1 cellular context compared by ENCODE assay signal in the genomic region with DNA sequence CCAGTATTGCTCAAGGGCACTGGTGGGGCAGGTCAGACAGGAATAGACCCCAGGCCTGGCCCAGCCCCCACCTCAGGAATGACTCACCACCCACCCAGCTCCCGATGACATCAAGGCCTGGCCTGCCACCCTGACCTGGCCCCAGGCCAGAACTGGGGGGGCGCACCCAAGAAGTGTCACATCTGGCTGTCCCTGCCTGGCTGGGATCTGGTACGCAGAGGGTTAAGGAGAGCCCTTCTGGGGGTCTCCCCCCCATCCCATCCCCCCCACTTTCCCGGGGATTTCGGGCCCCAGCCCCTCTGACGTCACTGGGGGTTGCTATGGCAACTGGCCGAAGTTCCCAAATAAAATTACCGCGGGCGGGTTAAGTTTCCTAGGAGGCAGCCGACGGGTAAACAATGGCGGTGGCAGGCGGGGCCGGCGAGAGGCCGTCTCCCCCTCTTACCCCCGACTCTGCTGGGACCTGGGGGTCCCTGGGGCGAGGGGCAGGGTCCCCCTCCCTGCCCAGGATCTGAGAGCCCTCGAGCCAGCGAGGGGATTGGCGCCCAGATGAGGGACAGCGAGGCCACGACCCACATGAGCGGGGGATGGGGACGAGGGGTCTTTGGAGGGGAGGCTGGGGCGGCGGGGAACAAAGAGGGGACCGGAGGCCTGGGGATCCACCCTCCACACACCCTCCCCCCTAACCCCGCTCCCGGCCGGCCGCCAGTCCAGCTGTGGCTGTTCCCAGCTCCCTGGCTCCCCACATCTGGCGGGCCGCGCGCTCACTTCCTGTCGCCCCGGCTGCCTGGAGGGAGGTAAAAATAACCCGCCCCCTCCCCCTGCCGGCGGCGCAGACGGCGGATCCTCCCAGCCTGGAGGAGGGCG.
TF ChIP-seq lines count a peak whose summit lies in the region.

No MANE protein-coding gene starts in this region.

TF ChIP-seq in K562, 482 proteins besides CTCF, POLR2A, EP300 and RAD21 (continued from another document and continues in another):
- TF ChIP-seq MYC (IDR thresholded peaks at IDR 0.05; ENCODE audit: low read depth, low read length): peak; percentile 64; the same call in 1 of the 2 replicates
- no peak for TF ChIP-seq MYC (CRISPR knock-in tag; IDR thresholded peaks at IDR 0.05; ENCODE audit: borderline replicate concordance, low read depth)
- no peak for TF ChIP-seq FUS (optimal IDR thresholded peaks at IDR 0.05; ENCODE audit: low read depth, low read length)
- no peak; the same call in 1 of the 2 replicates for TF ChIP-seq GTF2F1 (IDR thresholded peaks at IDR 0.05; ENCODE audit: low read depth, low read length)
- no peak for TF ChIP-seq XRCC3 (IDR thresholded peaks at IDR 0.05)
- no peak for TF ChIP-seq SAFB (IDR thresholded peaks at IDR 0.05; ENCODE audit: borderline replicate concordance, low read depth, low read length)
- TF ChIP-seq MBD2 (IDR thresholded peaks at IDR 0.05; ENCODE audit: borderline replicate concordance, low read depth): peak; percentile 62
- no peak for TF ChIP-seq CHCHD3 (CRISPR knock-in tag; IDR thresholded peaks at IDR 0.05)
- TF ChIP-seq ZNF408 (CRISPR knock-in tag; IDR thresholded peaks at IDR 0.05; ENCODE audit: low read depth): no peak
- 0 out of 4 replicates have a peak, but pooled peaks of 1 of the 2 experiments have one; percentile 41 for TF ChIP-seq SRF (CRISPR knock-in tag; IDR thresholded peaks at IDR 0.05)
- TF ChIP-seq ZNF79 (CRISPR knock-in tag; IDR thresholded peaks at IDR 0.05; ENCODE audit: low read depth): no peak
- TF ChIP-seq ARID2 (IDR thresholded peaks at IDR 0.05): no peak
- no peak for TF ChIP-seq POLR2AphosphoS2 (IDR thresholded peaks at IDR 0.05; ENCODE audit: low read length)
- no peak for TF ChIP-seq ZNF644 (tag; IDR thresholded peaks at IDR 0.05; ENCODE audit: low read depth)
- peak; percentile 55 to 61; a peak in 2 of 4 replicates for TF ChIP-seq NRF1 (conservative IDR thresholded peaks at IDR 0.05 in 1 of 2, IDR thresholded peaks at IDR 0.05 in 1 of 2)
- no peak for TF ChIP-seq KLF13 (tag; IDR thresholded peaks at IDR 0.05; ENCODE audit: borderline replicate concordance, low read depth)
- no peak for TF ChIP-seq CC2D1A (IDR thresholded peaks at IDR 0.05)
- no peak for TF ChIP-seq RBM17 (IDR thresholded peaks at IDR 0.05; ENCODE audit: borderline replicate concordance, low read depth, low read length)
- no peak for TF ChIP-seq ZFP36 (IDR thresholded peaks at IDR 0.05; ENCODE audit: low read depth, low read length, partially characterized antibody)
- peak; percentile 72 for TF ChIP-seq HNRNPLL (IDR thresholded peaks at IDR 0.05; ENCODE audit: low read depth, low read length, poor library complexity, severe bottlenecking)
- TF ChIP-seq TEAD4 (IDR thresholded peaks at IDR 0.05; ENCODE audit: low read length): no peak; the same call in 1 of the 2 replicates
- no peak for TF ChIP-seq TEAD4 (CRISPR knock-in tag; IDR thresholded peaks at IDR 0.05; ENCODE audit: borderline replicate concordance)
- no peak for TF ChIP-seq EHMT2 (IDR thresholded peaks at IDR 0.05)
- no peak for TF ChIP-seq HIVEP1 (CRISPR knock-in tag; IDR thresholded peaks at IDR 0.05)
- TF ChIP-seq STAT6 (CRISPR knock-in tag; IDR thresholded peaks at IDR 0.05): no peak
- TF ChIP-seq ZNF184 (CRISPR knock-in tag; IDR thresholded peaks at IDR 0.05): no peak
- peak; percentile 84 for TF ChIP-seq KDM5B (IDR thresholded peaks at IDR 0.05; ENCODE audit: insufficient replicate concordance, low read depth, low read length)
- peak; percentile 86 for TF ChIP-seq MTA3 (IDR thresholded peaks at IDR 0.05; ENCODE audit: borderline replicate concordance)
- TF ChIP-seq KLF6 (CRISPR knock-in tag; IDR thresholded peaks at IDR 0.05; ENCODE audit: borderline replicate concordance): no peak
- TF ChIP-seq U2AF2 (optimal IDR thresholded peaks at IDR 0.05; ENCODE audit: low read depth, low read length): no peak
- TF ChIP-seq PCBP2 (IDR thresholded peaks at IDR 0.05; ENCODE audit: low read depth, low read length, poor library complexity, severe bottlenecking): no peak
- no peak for TF ChIP-seq NCOA2 (IDR thresholded peaks at IDR 0.05; ENCODE audit: partially characterized antibody in 2 of 2)
- no peak for TF ChIP-seq ZC3H11A (IDR thresholded peaks at IDR 0.05; ENCODE audit: low read depth, low read length)
- TF ChIP-seq ZNF41 (CRISPR knock-in tag; conservative IDR thresholded peaks at IDR 0.05): no peak
- TF ChIP-seq SIX5 (IDR thresholded peaks at IDR 0.05; ENCODE audit: borderline replicate concordance in 1 of 2, insufficient read depth in 1 of 2, low read depth in 1 of 2, low read length in 2 of 2): no peak
- no peak for TF ChIP-seq ZBED1 (IDR thresholded peaks at IDR 0.05)
- no peak for TF ChIP-seq TAF15 (IDR thresholded peaks at IDR 0.05; ENCODE audit: low read depth, low read length)
- no peak for TF ChIP-seq CEBPB (tag; IDR thresholded peaks at IDR 0.05)
- no peak for TF ChIP-seq DNMT1 (IDR thresholded peaks at IDR 0.05)
- TF ChIP-seq ZNF696 (CRISPR knock-in tag; conservative IDR thresholded peaks at IDR 0.05): no peak
- no peak for TF ChIP-seq SOX6 (IDR thresholded peaks at IDR 0.05)
- TF ChIP-seq DIDO1 (tag; IDR thresholded peaks at IDR 0.05; ENCODE audit: low read depth): no peak
- TF ChIP-seq, protein P1, sequence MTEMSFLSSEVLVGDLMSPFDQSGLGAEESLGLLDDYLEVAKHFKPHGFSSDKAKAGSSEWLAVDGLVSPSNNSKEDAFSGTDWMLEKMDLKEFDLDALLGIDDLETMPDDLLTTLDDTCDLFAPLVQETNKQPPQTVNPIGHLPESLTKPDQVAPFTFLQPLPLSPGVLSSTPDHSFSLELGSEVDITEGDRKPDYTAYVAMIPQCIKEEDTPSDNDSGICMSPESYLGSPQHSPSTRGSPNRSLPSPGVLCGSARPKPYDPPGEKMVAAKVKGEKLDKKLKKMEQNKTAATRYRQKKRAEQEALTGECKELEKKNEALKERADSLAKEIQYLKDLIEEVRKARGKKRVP (CRISPR knock-in tag; IDR thresholded peaks at IDR 0.05): no peak
- TF ChIP-seq, protein P2, sequence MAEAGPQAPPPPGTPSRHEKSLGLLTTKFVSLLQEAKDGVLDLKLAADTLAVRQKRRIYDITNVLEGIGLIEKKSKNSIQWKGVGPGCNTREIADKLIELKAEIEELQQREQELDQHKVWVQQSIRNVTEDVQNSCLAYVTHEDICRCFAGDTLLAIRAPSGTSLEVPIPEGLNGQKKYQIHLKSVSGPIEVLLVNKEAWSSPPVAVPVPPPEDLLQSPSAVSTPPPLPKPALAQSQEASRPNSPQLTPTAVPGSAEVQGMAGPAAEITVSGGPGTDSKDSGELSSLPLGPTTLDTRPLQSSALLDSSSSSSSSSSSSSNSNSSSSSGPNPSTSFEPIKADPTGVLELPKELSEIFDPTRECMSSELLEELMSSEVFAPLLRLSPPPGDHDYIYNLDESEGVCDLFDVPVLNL (CRISPR knock-in tag; IDR thresholded peaks at IDR 0.05; ENCODE audit: low read depth): no peak
- TF ChIP-seq POLR3G (IDR thresholded peaks at IDR 0.05; ENCODE audit: extremely low read depth, insufficient read length, insufficient replicate concordance): no peak
- peak; percentile 25 to 57; a peak in 2 of 4 replicates for TF ChIP-seq TRIM24 (IDR thresholded peaks at IDR 0.05)
- TF ChIP-seq PTBP1 (IDR thresholded peaks at IDR 0.05; ENCODE audit: low read depth, low read length): no peak
- TF ChIP-seq ZNF668 (CRISPR knock-in tag; IDR thresholded peaks at IDR 0.05): no peak
- peak; percentile 45 for TF ChIP-seq RBBP5 (IDR thresholded peaks at IDR 0.05; ENCODE audit: borderline replicate concordance, insufficient read depth, low read length, poor library complexity, severe bottlenecking)
- TF ChIP-seq MEF2A (IDR thresholded peaks at IDR 0.05; ENCODE audit: control insufficient read depth, low read depth, low read length): peak; percentile 91
- no peak for TF ChIP-seq ZNF707 (CRISPR knock-in tag; conservative IDR thresholded peaks at IDR 0.05)
- TF ChIP-seq ZNF76 (CRISPR knock-in tag; IDR thresholded peaks at IDR 0.05; ENCODE audit: borderline replicate concordance): no peak
- TF ChIP-seq, protein P3, sequence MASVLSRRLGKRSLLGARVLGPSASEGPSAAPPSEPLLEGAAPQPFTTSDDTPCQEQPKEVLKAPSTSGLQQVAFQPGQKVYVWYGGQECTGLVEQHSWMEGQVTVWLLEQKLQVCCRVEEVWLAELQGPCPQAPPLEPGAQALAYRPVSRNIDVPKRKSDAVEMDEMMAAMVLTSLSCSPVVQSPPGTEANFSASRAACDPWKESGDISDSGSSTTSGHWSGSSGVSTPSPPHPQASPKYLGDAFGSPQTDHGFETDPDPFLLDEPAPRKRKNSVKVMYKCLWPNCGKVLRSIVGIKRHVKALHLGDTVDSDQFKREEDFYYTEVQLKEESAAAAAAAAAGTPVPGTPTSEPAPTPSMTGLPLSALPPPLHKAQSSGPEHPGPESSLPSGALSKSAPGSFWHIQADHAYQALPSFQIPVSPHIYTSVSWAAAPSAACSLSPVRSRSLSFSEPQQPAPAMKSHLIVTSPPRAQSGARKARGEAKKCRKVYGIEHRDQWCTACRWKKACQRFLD (CRISPR knock-in tag; IDR thresholded peaks at IDR 0.05): peak; percentile 84
- TF ChIP-seq ZNF134 (CRISPR knock-in tag; conservative IDR thresholded peaks at IDR 0.05): no peak
- peak; percentile 71 for TF ChIP-seq CBFA2T3 (IDR thresholded peaks at IDR 0.05)
- TF ChIP-seq SMC3 (conservative IDR thresholded peaks at IDR 0.05; ENCODE audit: insufficient read depth, low read depth, low read length): 0 out of 2 replicates have a peak, but pooled peaks have one; percentile 6
- no peak for TF ChIP-seq TCFL5 (CRISPR knock-in tag; conservative IDR thresholded peaks at IDR 0.05)
- TF ChIP-seq ATF3 (IDR thresholded peaks at IDR 0.05): peak; percentile 100
- TF ChIP-seq ATF3 (CRISPR knock-in tag; conservative IDR thresholded peaks at IDR 0.05): peak; percentile 99
- TF ChIP-seq ZNF445 (CRISPR knock-in tag; IDR thresholded peaks at IDR 0.05; ENCODE audit: low read depth): no peak
- TF ChIP-seq, protein P4, sequence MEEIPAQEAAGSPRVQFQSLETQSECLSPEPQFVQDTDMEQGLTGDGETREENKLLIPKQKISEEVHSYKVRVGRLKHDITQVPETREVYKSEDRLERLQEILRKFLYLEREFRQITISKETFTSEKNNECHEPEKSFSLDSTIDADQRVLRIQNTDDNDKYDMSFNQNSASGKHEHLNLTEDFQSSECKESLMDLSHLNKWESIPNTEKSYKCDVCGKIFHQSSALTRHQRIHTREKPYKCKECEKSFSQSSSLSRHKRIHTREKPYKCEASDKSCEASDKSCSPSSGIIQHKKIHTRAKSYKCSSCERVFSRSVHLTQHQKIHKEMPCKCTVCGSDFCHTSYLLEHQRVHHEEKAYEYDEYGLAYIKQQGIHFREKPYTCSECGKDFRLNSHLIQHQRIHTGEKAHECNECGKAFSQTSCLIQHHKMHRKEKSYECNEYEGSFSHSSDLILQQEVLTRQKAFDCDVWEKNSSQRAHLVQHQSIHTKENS (CRISPR knock-in tag; IDR thresholded peaks at IDR 0.05): no peak
- TF ChIP-seq GABPB2 (CRISPR knock-in tag; conservative IDR thresholded peaks at IDR 0.05): no peak
- TF ChIP-seq, protein P5, sequence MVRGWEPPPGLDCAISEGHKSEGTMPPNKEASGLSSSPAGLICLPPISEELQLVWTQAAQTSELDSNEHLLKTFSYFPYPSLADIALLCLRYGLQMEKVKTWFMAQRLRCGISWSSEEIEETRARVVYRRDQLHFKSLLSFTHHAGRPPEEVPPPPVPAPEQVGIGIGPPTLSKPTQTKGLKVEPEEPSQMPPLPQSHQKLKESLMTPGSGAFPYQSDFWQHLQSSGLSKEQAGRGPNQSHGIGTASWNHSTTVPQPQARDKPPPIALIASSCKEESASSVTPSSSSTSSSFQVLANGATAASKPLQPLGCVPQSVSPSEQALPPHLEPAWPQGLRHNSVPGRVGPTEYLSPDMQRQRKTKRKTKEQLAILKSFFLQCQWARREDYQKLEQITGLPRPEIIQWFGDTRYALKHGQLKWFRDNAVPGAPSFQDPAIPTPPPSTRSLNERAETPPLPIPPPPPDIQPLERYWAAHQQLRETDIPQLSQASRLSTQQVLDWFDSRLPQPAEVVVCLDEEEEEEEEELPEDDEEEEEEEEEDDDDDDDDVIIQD (CRISPR knock-in tag; IDR thresholded peaks at IDR 0.05): no peak
- no peak for TF ChIP-seq BCL6 (CRISPR knock-in tag; IDR thresholded peaks at IDR 0.05)
- no peak for TF ChIP-seq ZNF764 (CRISPR knock-in tag; IDR thresholded peaks at IDR 0.05; ENCODE audit: low read depth)
- no peak; the same call in 1 of the 2 replicates for TF ChIP-seq FOXJ3 (CRISPR knock-in tag; IDR thresholded peaks at IDR 0.05)
- no peak for TF ChIP-seq HDAC1 (IDR thresholded peaks at IDR 0.05)
- no peak for TF ChIP-seq HNRNPUL1 (IDR thresholded peaks at IDR 0.05; ENCODE audit: low read length)
- TF ChIP-seq SAP30 (IDR thresholded peaks at IDR 0.05; ENCODE audit: borderline replicate concordance, insufficient read depth, low read depth, low read length, poor library complexity, severe bottlenecking): no peak
